ENCODE assay signal across 1 cellular context in the genomic region with DNA sequence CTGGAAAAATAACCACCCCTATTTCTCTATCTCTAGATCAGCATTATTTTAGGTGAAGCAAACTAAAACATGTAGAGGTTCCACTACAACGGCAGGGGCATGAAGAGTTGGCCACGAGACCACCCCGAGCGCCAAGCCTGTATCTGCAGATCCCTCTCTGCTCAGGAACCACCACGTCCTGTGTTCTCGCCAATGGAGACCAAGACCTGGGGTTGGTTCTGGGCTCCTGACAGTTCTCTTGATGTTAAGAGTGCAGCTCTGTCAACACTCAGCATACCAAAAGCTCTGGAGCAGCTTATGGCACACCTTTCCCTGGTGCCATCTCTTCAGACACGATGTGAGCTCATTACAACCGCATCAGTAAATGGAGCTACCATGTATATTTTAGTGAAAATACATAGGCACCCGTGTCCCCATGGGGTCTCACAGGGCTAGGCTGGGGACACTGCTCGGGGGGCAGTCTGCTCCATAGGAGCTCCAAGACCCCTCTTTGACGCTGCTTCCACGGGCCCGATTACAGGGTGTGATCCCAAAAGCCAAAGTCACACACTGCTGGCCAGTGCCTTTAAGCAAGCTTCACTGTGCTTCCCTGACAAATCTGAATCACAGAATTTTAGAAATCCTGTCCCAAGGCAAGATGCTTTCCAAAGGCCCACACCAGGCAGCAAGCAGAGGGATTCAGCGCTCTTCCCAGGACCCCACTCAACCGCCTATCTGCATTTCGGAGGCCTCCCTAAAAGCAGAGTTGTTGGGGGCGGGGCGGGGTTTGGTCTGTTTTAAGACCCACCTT.
A peak's percentile ranks its signal among the peaks of the same experiment; 100 is the strongest.
TF ChIP-seq lines count a peak whose summit lies in the region.

No MANE protein-coding gene starts in this region.

TF ChIP-seq in K562, 482 proteins besides CTCF, POLR2A, EP300 and RAD21:
- TF ChIP-seq, protein P1, sequence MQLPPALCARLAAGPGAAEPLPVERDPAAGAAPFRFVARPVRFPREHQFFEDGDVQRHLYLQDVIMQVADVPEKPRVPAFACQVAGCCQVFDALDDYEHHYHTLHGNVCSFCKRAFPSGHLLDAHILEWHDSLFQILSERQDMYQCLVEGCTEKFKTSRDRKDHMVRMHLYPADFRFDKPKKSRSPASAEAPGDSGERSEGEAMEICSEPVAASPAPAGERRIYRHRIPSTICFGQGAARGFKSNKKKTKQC (CRISPR knock-in tag; IDR thresholded peaks at IDR 0.05): 0 out of 2 replicates have a peak, but pooled peaks have one; percentile 2
- TF ChIP-seq SMARCB1 (IDR thresholded peaks at IDR 0.05; ENCODE audit: insufficient read length, low read depth): no peak
